In the genomic region with DNA sequence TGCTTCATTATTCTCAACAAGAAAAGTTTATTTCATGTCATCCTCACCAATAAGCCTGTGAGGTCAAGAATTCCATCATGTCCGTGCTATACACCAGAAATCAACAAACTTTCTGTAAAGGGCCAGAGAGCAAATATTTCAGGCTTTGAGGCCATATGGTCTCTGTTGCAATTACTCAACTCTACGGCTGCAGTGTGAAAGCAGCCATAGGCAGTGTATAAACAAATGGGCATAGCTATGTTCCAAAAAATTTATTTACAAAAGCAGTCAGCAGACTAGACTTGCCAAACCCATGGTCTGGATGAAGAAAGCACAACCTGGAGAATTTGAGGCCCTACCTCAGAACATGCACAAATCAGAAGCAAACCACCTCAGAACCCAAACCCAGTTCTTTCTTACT, we compare ENCODE assay signal across 18 cellular contexts.
DNase-seq lines count a peak whose midpoint lies in the region; ATAC-seq and TF ChIP-seq lines count a peak whose summit lies in the region.
"Had no signal": no experiment of that assay in that cellular context is flagged by ENCODE, and none has a peak within 500 bp of the region (broad histone marks: within the 10 kb centered on the region; RNA-seq: fewer than 3 reads in every experiment).

No MANE protein-coding gene starts in this region.

- H3K4me1 ChIP-seq in adipocyte (ENCODE audit: control insufficient read depth, insufficient read depth, low read length), result peaks cover 23% of the 10 kb centered on the region

- H3K9me3 ChIP-seq in adipocyte (ENCODE audit: control insufficient read depth, low read length), result no peaks in the 10 kb centered on the region

- H3K9ac ChIP-seq in adipocyte (ENCODE audit: low read length), result no peak overlapping the region

- DNase-seq in DMS 273 (lab: John Stamatoyannopoulos, UW; ENCODE audit: unreplicated experiment) (peak; percentile 9), DMS 273 treated with DMSO at 0.1 percent for 48 hours (lab: John Stamatoyannopoulos, UW) (no peak), adipocyte (ENCODE audit: low read depth) (peak; percentile 81), fibroblast of the conjunctiva (ENCODE audit: low read depth) (peak; percentile 18), NCI-H2107 treated with DMSO at 0.1 percent for 48 hours (lab: John Stamatoyannopoulos, UW; ENCODE audit: unreplicated experiment) (no peak), iPS-NIHi11 (ENCODE audit: low spot score) (no peak), GM13976 (ENCODE audit: low spot score) (no peak)
- DNase-seq: ACHN; AML-193; C1 segment of cervical spinal cord; CD8-positive, alpha-beta T cell; NCI-H1092 treated with DMSO at 0.1 percent for 48 hours; NCI-H2081 treated with DMSO at 0.1 percent for 48 hours; NCI-H748 treated with DMSO at 0.1 percent for 48 hours had no signal

- H3K36me3 ChIP-seq in adipocyte (ENCODE audit: control insufficient read depth, insufficient read depth, low read length, severe bottlenecking), result no peaks in the 10 kb centered on the region

- no peak for ATAC-seq in HG02571 (IDR thresholded peaks at IDR 0.05; ENCODE audit: unreplicated experiment)
- ATAC-seq: CD8-positive, alpha-beta T cell; K562; Panc1; SK-N-SH treated with all-trans-retinoic acid at 6 μM for 48 hours had no signal

- peaks cover 6% of the 10 kb centered on the region for H3K27me3 ChIP-seq in adipocyte (replicated peaks; ENCODE audit: control insufficient read depth, insufficient read depth, low read length)

- no peak overlapping the region for H3K4me3 ChIP-seq in adipocyte (ENCODE audit: low read length)
- H3K4me3 ChIP-seq: K562 had no signal

- no peak for TF ChIP-seq CTCF in GM13976 (IDR thresholded peaks at IDR 0.05; ENCODE audit: borderline replicate concordance, control extremely low read depth, extremely low read depth, insufficient read depth, missing control alignments)

- in situ Hi-C loops in GM13976 (cut with MboI; ENCODE audit: low sequenced_read_pairs, unreplicated experiment), result no loop called here

Comparison
In these comparisons a context has a peak if more than half of its experiments do, and no peak if none do; other contexts are left out.
1. DNase-seq: peak in DMS 273 (single experiment), adipocyte (single experiment) and fibroblast of the conjunctiva (single experiment); none in DMS 273 treated with DMSO at 0.1 percent for 48 hours (single experiment), NCI-H2107 treated with DMSO at 0.1 percent for 48 hours (single experiment), iPS-NIHi11 (single experiment) and GM13976 (single experiment).